Comparison of ENCODE assay signal across 14 cellular contexts in the genomic region with DNA sequence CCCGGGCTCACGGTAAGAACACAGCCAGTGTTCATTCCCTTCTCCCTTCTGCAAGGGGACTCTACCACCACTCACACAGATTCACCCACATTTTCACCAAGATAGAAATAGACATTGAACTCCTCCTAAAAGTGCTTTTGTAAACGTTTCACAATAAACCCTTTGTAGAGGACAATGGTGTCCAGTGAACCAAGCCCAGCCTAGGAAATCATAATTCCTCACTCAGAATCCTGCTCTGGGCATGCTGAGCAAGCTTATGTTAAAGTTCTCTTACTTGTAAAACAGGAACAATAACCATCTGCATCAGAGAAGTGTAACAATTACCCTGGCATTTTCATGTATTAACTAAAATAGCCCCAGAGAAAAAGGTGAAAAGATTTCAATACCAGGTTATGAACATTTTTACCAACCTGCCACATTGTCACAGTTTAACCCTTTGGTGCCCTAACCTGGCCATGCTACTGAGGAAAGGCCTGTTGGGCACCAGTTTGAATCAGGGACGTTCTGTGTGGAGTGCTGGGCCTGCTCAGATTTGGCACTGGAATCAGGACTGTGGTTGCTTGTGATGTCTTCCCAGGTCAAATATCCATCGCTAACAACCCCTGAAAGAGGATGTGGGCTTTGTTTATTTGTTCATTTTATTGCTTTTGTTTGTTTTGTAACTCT. TPM values are rescaled to one million over a fixed set of nuclear protein-coding genes. Genes with fewer than 3 reads are reported as not detected.
DNase-seq lines count a peak whose midpoint lies in the region; ATAC-seq and TF ChIP-seq lines count a peak whose summit lies in the region.
"Had no signal": no experiment of that assay in that cellular context is flagged by ENCODE, and none has a peak within 500 bp of the region (broad histone marks: within the 10 kb centered on the region; RNA-seq: fewer than 3 reads in every experiment).

No MANE protein-coding gene starts in this region.

- no peaks in the 10 kb centered on the region for H3K9me3 ChIP-seq in right lobe of liver
- H3K9me3 ChIP-seq in suprapubic skin = no peaks in the 10 kb centered on the region

- TF ChIP-seq POLR2A in right lobe of liver (IDR thresholded peaks at IDR 0.05) = no peak
- no peak for TF ChIP-seq POLR2A in suprapubic skin (IDR thresholded peaks at IDR 0.05)

- H3K27me3 ChIP-seq in right lobe of liver (no peaks in the 10 kb centered on the region), suprapubic skin (no peaks in the 10 kb centered on the region)

- intact Hi-C loops in right lobe of liver (cut with DNase I) = loop anchor here in 1 of 2 donors (10.0 kb wide), 1 partner anchor 65 kb away; no protein-coding TSS in a partner anchor

- no peak overlapping the region for H3K4me3 Mint-ChIP-seq in activated naive CD8-positive, alpha-beta T cell
- H3K4me3 Mint-ChIP-seq in activated naive CD8-positive, alpha-beta T cell treated with anti-CD3 and anti-CD28 coated beads for 36 hours = no peak overlapping the region
- H3K4me3 Mint-ChIP-seq in activated naive CD8-positive, alpha-beta T cell treated with anti-CD3 and anti-CD28 coated beads, Interleukin-2, amount 50 U/mL, for 24 hours = no peak overlapping the region
- H3K4me3 Mint-ChIP-seq in HFFc6 = no peak overlapping the region
- H3K4me3 Mint-ChIP-seq: activated CD4-positive, alpha-beta T cell treated with anti-CD3 and anti-CD28 coated beads, Interleukin-2, amount 10 ng/mL, durations not matched to agents 7 days and 5 days had no signal

- TF ChIP-seq CTCF in right lobe of liver (IDR thresholded peaks at IDR 0.05) (no peak), suprapubic skin (IDR thresholded peaks at IDR 0.05) (no peak), HFFc6 (IDR thresholded peaks at IDR 0.05) (no peak)

- no peak for ATAC-seq in activated naive CD8-positive, alpha-beta T cell treated with anti-CD3 and anti-CD28 coated beads, Interleukin-2, amount 50 U/mL, for 24 hours
- ATAC-seq in right lobe of liver = peak; percentile 15 to 43 (median 28)
- ATAC-seq in GM21723 (IDR thresholded peaks at IDR 0.05; ENCODE audit: unreplicated experiment) = no peak
- ATAC-seq: stimulated activated naive CD8-positive, alpha-beta T cell treated with anti-CD3 and anti-CD28 coated beads, Interleukin-15, Interleukin-2, amounts not matched to agents 100 U/mL and 50 U/mL, for 24 hours had no signal

- H3K27me3 Mint-ChIP-seq in activated naive CD8-positive, alpha-beta T cell = no peaks in the 10 kb centered on the region
- no peaks in the 10 kb centered on the region for H3K27me3 Mint-ChIP-seq in activated naive CD8-positive, alpha-beta T cell treated with anti-CD3 and anti-CD28 coated beads for 36 hours
- no peaks in the 10 kb centered on the region for H3K27me3 Mint-ChIP-seq in activated naive CD8-positive, alpha-beta T cell treated with anti-CD3 and anti-CD28 coated beads, Interleukin-2, amount 50 U/mL, for 24 hours
- H3K27me3 Mint-ChIP-seq in HFFc6 (ENCODE audit: insufficient read depth) = no peaks in the 10 kb centered on the region; the same call in 1 of the 2 replicates
- H3K27me3 Mint-ChIP-seq: activated CD4-positive, alpha-beta T cell treated with anti-CD3 and anti-CD28 coated beads, Interleukin-2, amount 10 ng/mL, durations not matched to agents 7 days and 5 days had no signal

- no peaks in the 10 kb centered on the region for H3K4me1 ChIP-seq in right lobe of liver
- peaks cover 6% of the 10 kb centered on the region for H3K4me1 ChIP-seq in suprapubic skin

- DNase-seq in activated naive CD8-positive, alpha-beta T cell treated with anti-CD3 and anti-CD28 coated beads for 36 hours = no peak
- DNase-seq in activated naive CD8-positive, alpha-beta T cell treated with anti-CD3 and anti-CD28 coated beads, Interleukin-2, amount 50 U/mL, for 24 hours = no peak
- DNase-seq in right lobe of liver (no peak), suprapubic skin (ENCODE audit: low spot score in 2 of 2) (no peak), occipital lobe (lab: John Stamatoyannopoulos, UW) (no peak), HFFc6 (no peak)
- DNase-seq: activated CD4-positive, alpha-beta T cell treated with anti-CD3 and anti-CD28 coated beads, Interleukin-2, amount 10 ng/mL, durations not matched to agents 7 days and 5 days; kidney; NCI-H2029; RPMI8226; stimulated activated naive CD8-positive, alpha-beta T cell treated with anti-CD3 and anti-CD28 coated beads, Interleukin-15, Interleukin-2, amounts not matched to agents 100 U/mL and 50 U/mL, for 24 hours had no signal

- no peak overlapping the region for H3K27ac ChIP-seq in right lobe of liver
- peak overlapping the region; percentile 40 for H3K27ac ChIP-seq in suprapubic skin
- H3K27ac ChIP-seq: HL-60 had no signal

- H3K9me3 Mint-ChIP-seq in activated naive CD8-positive, alpha-beta T cell (ENCODE audit: low read depth) = no peaks in the 10 kb centered on the region
- no peaks in the 10 kb centered on the region for H3K9me3 Mint-ChIP-seq in activated naive CD8-positive, alpha-beta T cell treated with anti-CD3 and anti-CD28 coated beads for 36 hours
- no peaks in the 10 kb centered on the region for H3K9me3 Mint-ChIP-seq in activated naive CD8-positive, alpha-beta T cell treated with anti-CD3 and anti-CD28 coated beads, Interleukin-2, amount 50 U/mL, for 24 hours
- no peaks in the 10 kb centered on the region for H3K9me3 Mint-ChIP-seq in HFFc6
- H3K9me3 Mint-ChIP-seq: activated CD4-positive, alpha-beta T cell treated with anti-CD3 and anti-CD28 coated beads, Interleukin-2, amount 10 ng/mL, durations not matched to agents 7 days and 5 days had no signal

- H3K27ac Mint-ChIP-seq in activated naive CD8-positive, alpha-beta T cell = peak overlapping the region; percentile 72
- no peak overlapping the region for H3K27ac Mint-ChIP-seq in activated naive CD8-positive, alpha-beta T cell treated with anti-CD3 and anti-CD28 coated beads for 36 hours
- peak overlapping the region; percentile 36 for H3K27ac Mint-ChIP-seq in activated naive CD8-positive, alpha-beta T cell treated with anti-CD3 and anti-CD28 coated beads, Interleukin-2, amount 50 U/mL, for 24 hours
- no peak overlapping the region for H3K27ac Mint-ChIP-seq in HFFc6
- H3K27ac Mint-ChIP-seq: activated CD4-positive, alpha-beta T cell treated with anti-CD3 and anti-CD28 coated beads, Interleukin-2, amount 10 ng/mL, durations not matched to agents 7 days and 5 days had no signal

- 56% methylated on average over 5 of the region's 5 CpGs for WGBS in right lobe of liver (ENCODE audit: insufficient coverage, low coverage, low lambda C conversion rate, missing lambda C conversion rate)
- WGBS in suprapubic skin = 60% methylated on average over 5 of the region's 5 CpGs

- peaks cover 37% of the 10 kb centered on the region for H3K4me1 Mint-ChIP-seq in activated naive CD8-positive, alpha-beta T cell (ENCODE audit: low read depth)
- peaks cover 21% of the 10 kb centered on the region for H3K4me1 Mint-ChIP-seq in activated naive CD8-positive, alpha-beta T cell treated with anti-CD3 and anti-CD28 coated beads for 36 hours
- peaks cover 36% of the 10 kb centered on the region for H3K4me1 Mint-ChIP-seq in activated naive CD8-positive, alpha-beta T cell treated with anti-CD3 and anti-CD28 coated beads, Interleukin-2, amount 50 U/mL, for 24 hours
- H3K4me1 Mint-ChIP-seq in HFFc6 (ENCODE audit: low read depth) = 0 out of 2 replicates have a peak, but pooled peaks cover 5% of the 10 kb centered on the region

- H3K4me3 ChIP-seq in right lobe of liver (no peak overlapping the region), suprapubic skin (no peak overlapping the region)

- no peaks in the 10 kb centered on the region for H3K36me3 Mint-ChIP-seq in activated naive CD8-positive, alpha-beta T cell
- no peaks in the 10 kb centered on the region for H3K36me3 Mint-ChIP-seq in activated naive CD8-positive, alpha-beta T cell treated with anti-CD3 and anti-CD28 coated beads for 36 hours
- H3K36me3 Mint-ChIP-seq in activated naive CD8-positive, alpha-beta T cell treated with anti-CD3 and anti-CD28 coated beads, Interleukin-2, amount 50 U/mL, for 24 hours (ENCODE audit: low read depth) = no peaks in the 10 kb centered on the region
- no peaks in the 10 kb centered on the region for H3K36me3 Mint-ChIP-seq in HFFc6 (ENCODE audit: low read depth)

- TF ChIP-seq EP300 in suprapubic skin (IDR thresholded peaks at IDR 0.05) = no peak

- H3K36me3 ChIP-seq in right lobe of liver (no peaks in the 10 kb centered on the region), suprapubic skin (no peaks in the 10 kb centered on the region)

RNA-seq across cellular contexts. Expression of gene NDUFV2, which starts 22.5 kb away (rescaled TPM):
- total RNA-seq in activated naive CD8-positive, alpha-beta T cell treated with anti-CD3 and anti-CD28 coated beads for 36 hours = 100 to 1,000 TPM; 302 to 307 TPM
- 100 to 1,000 TPM; 164 to 236 (median 183) TPM for total RNA-seq in right lobe of liver
- total RNA-seq in suprapubic skin = 100 to 1,000 TPM; 107 to 137 (median 124) TPM
- 95.1 TPM for total RNA-seq in occipital lobe
- total RNA-seq in HFFc6 (2021; fragmentation: NEBNext Ultra II Directional; extraction: Animal tissue kit (Norgen Biotek cat#: 25700)) = 100 to 1,000 TPM; 157 to 198 (median 184) TPM

RNA-seq across cellular contexts. Expression of gene ANKRD12, which starts 56.6 kb away (rescaled TPM):
- total RNA-seq in activated naive CD8-positive, alpha-beta T cell treated with anti-CD3 and anti-CD28 coated beads for 36 hours = 10 to 100 TPM; 33.1 to 33.9 TPM
- total RNA-seq in right lobe of liver (10 to 100 TPM; 12.3 to 38.7 (median 21.4) TPM), suprapubic skin (100 to 1,000 TPM in 1 of 4 donors, 10 to 100 TPM in 3; 41.0 to 107 (median 60.8) TPM), occipital lobe (186 TPM)
- total RNA-seq in HFFc6 (2021; fragmentation: NEBNext Ultra II Directional; extraction: Animal tissue kit (Norgen Biotek cat#: 25700)) = 10 to 100 TPM; 26.5 to 31.3 (median 29.8) TPM

Comparison
In these comparisons a context has a peak if more than half of its experiments do, and no peak if none do; other contexts are left out.
1. H3K27ac Mint-ChIP-seq: peak in activated naive CD8-positive, alpha-beta T cell (single experiment) and activated naive CD8-positive, alpha-beta T cell treated with anti-CD3 and anti-CD28 coated beads, Interleukin-2, amount 50 U/mL, for 24 hours (single experiment); none in activated naive CD8-positive, alpha-beta T cell treated with anti-CD3 and anti-CD28 coated beads for 36 hours (single experiment) and HFFc6 (single experiment).
2. ATAC-seq: peak in right lobe of liver (4 of 4); none in activated naive CD8-positive, alpha-beta T cell treated with anti-CD3 and anti-CD28 coated beads, Interleukin-2, amount 50 U/mL, for 24 hours (single experiment) and GM21723 (single experiment).